Comparison of ENCODE assay signal across 11 cellular contexts in the genomic region with DNA sequence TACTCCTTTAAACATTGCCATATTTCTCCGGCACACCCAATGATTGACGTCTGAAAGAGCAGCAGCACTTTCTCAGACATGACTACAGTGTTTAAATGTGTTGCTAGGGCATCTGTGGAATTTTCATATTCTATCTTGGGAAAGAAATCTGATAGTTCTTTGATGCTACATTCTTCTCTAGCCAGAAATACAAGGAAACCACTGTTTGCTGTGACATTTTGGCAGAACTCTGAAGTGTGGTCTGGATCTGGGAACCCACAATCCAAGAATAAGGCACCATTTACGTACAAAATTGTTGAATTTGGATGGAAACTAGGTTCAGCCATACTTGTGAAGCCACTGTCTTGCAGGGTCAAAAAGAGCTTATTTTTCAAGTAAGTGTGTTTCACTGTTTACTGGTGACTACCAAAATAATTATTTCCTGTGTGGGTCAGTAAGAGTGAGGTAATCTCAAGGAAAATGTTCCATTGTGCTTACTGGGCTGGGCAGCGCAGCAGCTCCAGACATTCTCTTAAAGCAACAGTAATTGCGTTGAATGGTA. TPM values are rescaled to one million over a fixed set of nuclear protein-coding genes. Genes with fewer than 3 reads are reported as not detected.
A peak's percentile ranks its signal among the peaks of the same experiment; 100 is the strongest.
DNase-seq lines count a peak whose midpoint lies in the region; ATAC-seq, FAIRE-seq and TF ChIP-seq lines count a peak whose summit lies in the region.
"Had no signal": no experiment of that assay in that cellular context is flagged by ENCODE, and none has a peak within 500 bp of the region (broad histone marks: within the 10 kb centered on the region; RNA-seq: fewer than 3 reads in every experiment).

No MANE protein-coding gene starts in this region.

- peaks cover 2% of the 10 kb centered on the region for H3K36me3 Mint-ChIP-seq in astrocyte (ENCODE audit: low read depth, unreplicated experiment)

- TF ChIP-seq CTCF in astrocyte (IDR thresholded peaks at IDR 0.05; ENCODE audit: insufficient read depth, low read depth, low read length) = no peak

- peak overlapping the region; percentile 2 for H2AFZ ChIP-seq in astrocyte (ENCODE audit: low read depth, low read length)

- peaks cover 51% of the 10 kb centered on the region for H3K4me1 Mint-ChIP-seq in astrocyte (ENCODE audit: low read depth, unreplicated experiment)

- peak; percentile 43 for FAIRE-seq in astrocyte (lab: Jason Lieb, UNC)

- H3K4me2 ChIP-seq in astrocyte (ENCODE audit: low read length) = peak overlapping the region; percentile 60

- peak; percentile 68 to 69 for ATAC-seq in left cardiac atrium
- no peak for ATAC-seq in GM21423 (IDR thresholded peaks at IDR 0.05; ENCODE audit: unreplicated experiment)

- H3K9me3 Mint-ChIP-seq in astrocyte (ENCODE audit: unreplicated experiment) = no peaks in the 10 kb centered on the region

- no peaks in the 10 kb centered on the region for H4K20me1 ChIP-seq in astrocyte (ENCODE audit: insufficient read depth, low read length)

- peak overlapping the region; percentile 68 for H3K4me3 Mint-ChIP-seq in astrocyte (ENCODE audit: unreplicated experiment)

- H3K27me3 Mint-ChIP-seq in astrocyte (ENCODE audit: low read depth, unreplicated experiment) = peaks cover 2% of the 10 kb centered on the region

- H3K9ac ChIP-seq in astrocyte (ENCODE audit: low read length) = peak overlapping the region; percentile 82
- H3K9ac ChIP-seq in skeletal muscle tissue (ENCODE audit: low read depth in 1 of 3, low read length in 3 of 3) = no peak overlapping the region

- H3K27ac ChIP-seq in astrocyte (ENCODE audit: low read depth, low read length) (peak overlapping the region; percentile 96), skeletal muscle tissue (ENCODE audit: low read depth, low read length) (peak overlapping the region; percentile 80)

- no peaks in the 10 kb centered on the region for H3K36me3 ChIP-seq in astrocyte (ENCODE audit: insufficient read depth, low read length)
- no peaks in the 10 kb centered on the region for H3K36me3 ChIP-seq in skeletal muscle tissue (ENCODE audit: control insufficient read depth in 3 of 3, insufficient read depth in 3 of 3, low read length in 3 of 3)

- H3K27ac Mint-ChIP-seq in astrocyte (ENCODE audit: unreplicated experiment) = peak overlapping the region; percentile 98

- H3K9me3 ChIP-seq in astrocyte (ENCODE audit: insufficient read depth, low read depth, low read length) = no peaks in the 10 kb centered on the region
- no peaks in the 10 kb centered on the region for H3K9me3 ChIP-seq in skeletal muscle tissue (ENCODE audit: control insufficient read depth in 3 of 3, low read length in 3 of 3)

- intact Hi-C loops in left cardiac atrium (cut with DNase I) = loop anchor here in 1 of 2 donors (10.0 kb wide), 1 partner anchor 150 kb away; a partner anchor contains a TSS

- peak; percentile 87 for DNase-seq in GM04503 (ENCODE audit: low read depth)
- DNase-seq in astrocyte (ENCODE audit: low read depth) = peak; percentile 100
- DNase-seq in left cardiac atrium = peak; percentile 62
- no peak for DNase-seq in NCI-H2107 treated with DMSO at 0.1 percent for 48 hours (lab: John Stamatoyannopoulos, UW; ENCODE audit: unreplicated experiment)
- DNase-seq in DMS53 (lab: John Stamatoyannopoulos, UW) = no peak
- DNase-seq in stimulated activated CD4-positive, alpha-beta T cell treated with anti-CD3 and anti-CD28 coated beads, Interleukin-4, amount 100 ng/mL, for 24 hours = no peak
- DNase-seq: effector CD4-positive, alpha-beta T cell; NCI-H524; stimulated activated naive CD4-positive, alpha-beta T cell treated with Interleukin-2 at 50 U/mL for 16 hours had no signal

- no peaks in the 10 kb centered on the region for H3K27me3 ChIP-seq in astrocyte (ENCODE audit: insufficient read depth, low read length)
- H3K27me3 ChIP-seq in skeletal muscle tissue (ENCODE audit: control insufficient read depth in 3 of 3, insufficient read depth in 3 of 3, low read length in 3 of 3) = no peaks in the 10 kb centered on the region

- H3K4me1 ChIP-seq in astrocyte (ENCODE audit: insufficient read depth, low read length) = peaks cover 58% of the 10 kb centered on the region
- H3K4me1 ChIP-seq in skeletal muscle tissue (ENCODE audit: control insufficient read depth in 3 of 3, insufficient read depth in 3 of 3, low read length in 3 of 3) = peaks cover 56 to 66% (median 64%) of the 10 kb centered on the region in 3 donors

- no peaks in the 10 kb centered on the region for H3K79me2 ChIP-seq in astrocyte (ENCODE audit: insufficient read depth, low read length)

- H3K4me3 ChIP-seq in astrocyte (ENCODE audit: insufficient read depth, low read depth, low read length) = no peak overlapping the region
- no peak overlapping the region for H3K4me3 ChIP-seq in skeletal muscle tissue (ENCODE audit: low read length in 3 of 3)

RNA-seq across cellular contexts. Expression of a gene that starts 21.3 kb away (rescaled TPM):
- total RNA-seq in astrocyte (not detected in 2 replicates), left cardiac atrium (1 to 10 TPM; 2.5 to 2.9 TPM), skeletal muscle tissue (4.2 TPM)

Comparison
In these comparisons a context has a peak if more than half of its experiments do, and no peak if none do; other contexts are left out.
1. DNase-seq: peak in GM04503 (single experiment), astrocyte (single experiment) and left cardiac atrium (single experiment); none in NCI-H2107 treated with DMSO at 0.1 percent for 48 hours (single experiment), DMS53 (single experiment) and stimulated activated CD4-positive, alpha-beta T cell treated with anti-CD3 and anti-CD28 coated beads, Interleukin-4, amount 100 ng/mL, for 24 hours (single experiment).